Comparison of ENCODE assay signal across 15 cellular contexts in genomic region chr4:119034276-119035008, GRCh38.
A peak's percentile ranks its signal among the peaks of the same experiment; 100 is the strongest.
DNase-seq lines count a peak whose midpoint lies in the region; ATAC-seq, FAIRE-seq and TF ChIP-seq lines count a peak whose summit lies in the region.
"Had no signal": no experiment of that assay in that cellular context is flagged by ENCODE, and none has a peak within 500 bp of the region (broad histone marks: within the 10 kb centered on the region; RNA-seq: fewer than 3 reads in every experiment).

No MANE protein-coding gene starts in this region.

- POLR2A ChIA-PET in H1 (lab: Charles Lee; ENCODE audit: partially characterized antibody) = no interaction called here

- H2AK5ac ChIP-seq in H1 (ENCODE audit: low read depth, low read length) = no peak overlapping the region

- no peak for DNase-seq in cardiac muscle cell (ENCODE audit: low read depth in 1 of 2, low spot score in 1 of 2)
- no peak for DNase-seq in Right ventricle myocardium superior
- no peak for DNase-seq in H1 (ENCODE audit: low read depth in 1 of 2, low spot score in 2 of 2)
- no peak for DNase-seq in vagina (ENCODE audit: extremely low spot score in 2 of 2)
- no peak for DNase-seq in activated gamma-delta T cell (lab: John Stamatoyannopoulos, UW)
- no peak for DNase-seq in NCI-H187 (lab: John Stamatoyannopoulos, UW)
- DNase-seq: activated T-cell treated with anti-CD3 and anti-CD28 coated beads, Interleukin-2, amount 50 U/mL, for 48 hours; adrenal gland; colonic mucosa; naive B cell; stimulated activated CD4-positive, alpha-beta T cell treated with anti-CD3 and anti-CD28 coated beads, Interleukin-2, amount 100 ng/mL, for 24 hours had no signal

- no peak overlapping the region for H2BK12ac ChIP-seq in H1 (ENCODE audit: low read depth, low read length)

- ATAC-seq in Right ventricle myocardium superior (ENCODE audit: poor library complexity) (no peak), SK-N-SH treated with all-trans-retinoic acid at 6 μM for 48 hours (no peak; the same call in 2 of the 3 replicates)
- ATAC-seq: Right ventricle myocardium inferior had no signal

- no peak overlapping the region for H3K4me2 ChIP-seq in H1 (ENCODE audit: insufficient read depth in 1 of 2, low read depth in 2 of 2, low read length in 2 of 2)

- H2BK20ac ChIP-seq in H1 (ENCODE audit: low read length) = no peak overlapping the region

- H2BK5ac ChIP-seq in H1 (ENCODE audit: low read depth, low read length) = no peak overlapping the region

- H3K36me3 ChIP-seq in cardiac muscle cell = peaks cover 5% of the 10 kb centered on the region
- H3K36me3 ChIP-seq in H1 (ENCODE audit: control insufficient read depth in 2 of 4, insufficient read depth in 4 of 4, low read length in 3 of 4) = no peaks in the 10 kb centered on the region
- peaks cover 58% of the 10 kb centered on the region for H3K36me3 ChIP-seq in muscle layer of colon (ENCODE audit: insufficient read depth, low read length)
- H3K36me3 ChIP-seq in vagina = peaks cover 0 to 16% of the 10 kb centered on the region in 2 donors
- H3K36me3 ChIP-seq: adrenal gland, colonic mucosa had no signal

- no peak overlapping the region for H4K91ac ChIP-seq in H1 (replicated peaks; ENCODE audit: insufficient read length, low read length)

- TF ChIP-seq POLR2A in H1 (IDR thresholded peaks at IDR 0.05; ENCODE audit: control extremely low read depth in 1 of 2, low read depth in 2 of 2, low read length in 2 of 2) = no peak
- TF ChIP-seq POLR2A in vagina (IDR thresholded peaks at IDR 0.05) = no peak

- TF ChIP-seq RAD21 in H1 (IDR thresholded peaks at IDR 0.05 in 1 of 2, conservative IDR thresholded peaks at IDR 0.05 in 1 of 2; ENCODE audit: low read depth in 2 of 2, low read length in 2 of 2) = peak; percentile 42 to 54

- H4K8ac ChIP-seq in H1 (ENCODE audit: extremely low read depth, insufficient read depth, low read length) = no peak overlapping the region

- no peak overlapping the region for H3K18ac ChIP-seq in H1 (ENCODE audit: extremely low read depth, low read length)

- peak; percentile 69 for FAIRE-seq in H1 (lab: Jason Lieb, UNC)

- H3K23ac ChIP-seq in H1 (ENCODE audit: insufficient read length) = no peak overlapping the region

- CTCF ChIA-PET in H1 (lab: Charles Lee; ENCODE audit: partially characterized antibody) = interaction anchor here (0.7 to 2.4 kb wide), 6 partner anchors 9 to 265 kb away, joined by 3 to 7 read pairs (median 4); partner anchors contain the start of gene USP53

- TF ChIP-seq CTCF in cardiac muscle cell (IDR thresholded peaks at IDR 0.05; ENCODE audit: low read depth, low read length) = no peak
- peak; percentile 35 to 59 (median 42) for TF ChIP-seq CTCF in H1 (IDR thresholded peaks at IDR 0.05; ENCODE audit: control extremely low read depth in 1 of 3, insufficient read depth in 1 of 3, low read depth in 1 of 3, low read length in 3 of 3)
- TF ChIP-seq CTCF in vagina (IDR thresholded peaks at IDR 0.05) = no peak

- H4K20me1 ChIP-seq in H1 (replicated peaks in 1 of 2; ENCODE audit: control insufficient read depth in 1 of 2, insufficient read depth in 2 of 2, low read length in 2 of 2) = no peaks in the 10 kb centered on the region

- no peak overlapping the region for H3K56ac ChIP-seq in H1 (replicated peaks; ENCODE audit: insufficient read length, low read depth, low read length)

- no peak overlapping the region for H2AFZ ChIP-seq in H1 (ENCODE audit: low read length)

- no peak overlapping the region for H2BK15ac ChIP-seq in H1 (ENCODE audit: low read length)

- intact Hi-C loops in Right ventricle myocardium superior (cut with DNase I) (no loop called here), vagina (cut with DNase I) (loop anchor here (5.0 kb wide), 1 partner anchor 47 kb away; no protein-coding TSS in a partner anchor)

- H3K4me1 ChIP-seq in cardiac muscle cell (ENCODE audit: low read depth) (peaks cover 14% of the 10 kb centered on the region), H1 (replicated peaks in 1 of 4; ENCODE audit: control insufficient read depth in 3 of 4, insufficient read depth in 4 of 4, low read length in 3 of 4) (peaks cover 0 to 2% (median 0%) of the 10 kb centered on the region in 4 experiments; a peak in 3 of 7 replicates), muscle layer of colon (ENCODE audit: insufficient read depth, low read length) (peaks cover 55% of the 10 kb centered on the region), vagina (peaks cover 14% of the 10 kb centered on the region)
- H3K4me1 ChIP-seq: colonic mucosa had no signal

- H3K9ac ChIP-seq in H1 (replicated peaks in 1 of 4; ENCODE audit: extremely low read depth in 1 of 4, low read depth in 3 of 4, low read length in 3 of 4) = no peak overlapping the region
- peak overlapping the region; percentile 66 for H3K9ac ChIP-seq in muscle layer of colon (ENCODE audit: low read length)

- H3K14ac ChIP-seq in H1 (ENCODE audit: insufficient read length) = no peak overlapping the region

- H3K79me1 ChIP-seq in H1 (ENCODE audit: low read depth, low read length) = no peaks in the 10 kb centered on the region

- WGBS in H1 (ENCODE audit: extremely low coverage in 1 of 2, insufficient coverage in 1 of 2, insufficient read length in 1 of 2, insufficient replicate concordance in 2 of 2, low coverage in 1 of 2, low lambda C conversion rate in 2 of 2, missing lambda C conversion rate in 1 of 2), 2 experiments = 79% methylated on average over 4 of the region's 4 CpGs; no CpG with 5 or more reads in 1 of the 2 experiments

- H3K79me2 ChIP-seq in H1 (ENCODE audit: control insufficient read depth in 1 of 2, insufficient read depth in 2 of 2, low read length in 2 of 2) = no peaks in the 10 kb centered on the region

- no peak overlapping the region for H3K4me3 ChIP-seq in cardiac muscle cell
- no peak overlapping the region for H3K4me3 ChIP-seq in H1 (ENCODE audit: extremely low read depth in 1 of 4, insufficient read depth in 2 of 4, low read depth in 3 of 4, low read length in 4 of 4)
- H3K4me3 ChIP-seq in muscle layer of colon (ENCODE audit: low read depth in 1 of 2, low read length in 2 of 2) = peak overlapping the region; percentile 6 to 54
- no peak overlapping the region for H3K4me3 ChIP-seq in vagina
- H3K4me3 ChIP-seq: adrenal gland, colonic mucosa, tibial nerve had no signal

- no peaks in the 10 kb centered on the region for H3K23me2 ChIP-seq in H1 (ENCODE audit: low read depth, low read length)

- H3K27me3 ChIP-seq in cardiac muscle cell = no peaks in the 10 kb centered on the region
- H3K27me3 ChIP-seq in H1 (replicated peaks in 1 of 4; ENCODE audit: control insufficient read depth in 3 of 4, extremely low read depth in 1 of 4, insufficient read depth in 3 of 4, low read length in 3 of 4) = no peaks in the 10 kb centered on the region
- H3K27me3 ChIP-seq in muscle layer of colon (ENCODE audit: control insufficient read depth in 1 of 2, insufficient read depth in 2 of 2, low read length in 2 of 2) = no peaks in the 10 kb centered on the region
- H3K27me3 ChIP-seq in vagina = no peaks in the 10 kb centered on the region
- H3K27me3 ChIP-seq: adrenal gland, colonic mucosa, tibial nerve had no signal

- peak overlapping the region; percentile 10 for H3K27ac ChIP-seq in cardiac muscle cell
- H3K27ac ChIP-seq in H1 (ENCODE audit: low read depth, low read length) = no peak overlapping the region
- peak overlapping the region; percentile 74 for H3K27ac ChIP-seq in muscle layer of colon (ENCODE audit: low read depth, low read length)
- H3K27ac ChIP-seq in vagina = peak overlapping the region; percentile 44
- H3K27ac ChIP-seq: colonic mucosa had no signal

- no peak overlapping the region for H3K4ac ChIP-seq in H1 (replicated peaks; ENCODE audit: insufficient read length, low read depth, low read length)

- H3K9me3 ChIP-seq in cardiac muscle cell (ENCODE audit: low read depth) = no peaks in the 10 kb centered on the region
- no peaks in the 10 kb centered on the region for H3K9me3 ChIP-seq in H1 (ENCODE audit: insufficient read depth in 2 of 2, low read depth in 1 of 2, low read length in 1 of 2)
- no peaks in the 10 kb centered on the region for H3K9me3 ChIP-seq in muscle layer of colon (ENCODE audit: low read length)
- H3K9me3 ChIP-seq in vagina = no peaks in the 10 kb centered on the region
- H3K9me3 ChIP-seq: adrenal gland, colonic mucosa, tibial nerve had no signal

- H2BK120ac ChIP-seq in H1 (replicated peaks; ENCODE audit: low read depth, low read length) = no peak overlapping the region

- H4K5ac ChIP-seq in H1 (ENCODE audit: insufficient read length, low read depth, low read length) = no peak overlapping the region

- TF ChIP-seq EP300 in H1 (IDR thresholded peaks at IDR 0.05; ENCODE audit: borderline replicate concordance in 1 of 2, low read depth in 2 of 2, low read length in 2 of 2) = no peak

TF ChIP-seq in H1, 55 proteins besides CTCF, POLR2A, EP300 and RAD21:
- TF ChIP-seq CREB1 (IDR thresholded peaks at IDR 0.05) (peak; percentile 57; the same call in 1 of the 2 replicates), KDM4A (IDR thresholded peaks at IDR 0.05; ENCODE audit: low read depth, low read length, severe bottlenecking) (no peak)

TF ChIP-seq in SK-N-SH treated with all-trans-retinoic acid at 6 μM for 48 hours, 23 proteins besides CTCF, POLR2A, EP300 and RAD21:
- TF ChIP-seq ZFP3 (CRISPR knock-in tag; IDR thresholded peaks at IDR 0.05) (no peak), ISL1 (CRISPR knock-in tag; IDR thresholded peaks at IDR 0.05) (no peak)

Comparison
In these comparisons a context has a peak if more than half of its experiments do, and no peak if none do; other contexts are left out.
1. H3K4me3 ChIP-seq: peak in muscle layer of colon (2 of 2); none in cardiac muscle cell (single experiment), H1 (0 of 4) and vagina (0 of 2).
2. CTCF ChIP-seq: peak in H1 (3 of 3); none in cardiac muscle cell (single experiment) and vagina (0 of 3).